In genomic region chr11:122676638-122677037, GRCh38 we compare ENCODE assay signal across 12 cellular contexts. TPM values are rescaled to one million over a fixed set of nuclear protein-coding genes. Genes with fewer than 3 reads are reported as not detected.
DNase-seq lines count a peak whose midpoint lies in the region; ATAC-seq lines count a peak whose summit lies in the region.
"Had no signal": no experiment of that assay in that cellular context is flagged by ENCODE, and none has a peak within 500 bp of the region (broad histone marks: within the 10 kb centered on the region; RNA-seq: fewer than 3 reads in every experiment).

No MANE protein-coding gene starts in this region.

- H3K36me3 Mint-ChIP-seq in activated naive CD4-positive, alpha-beta T cell treated with anti-CD3 and anti-CD28 coated beads, Interleukin-2, amount 50 U/mL, for 72 hours = peaks cover 0 to 5% of the 10 kb centered on the region in 2 donors
- no peaks in the 10 kb centered on the region for H3K36me3 Mint-ChIP-seq in natural killer cell treated with Interleukin-12 subunit alpha and Interleukin-12 subunit beta and Interleukin-15 and Interleukin-18, amount 100 ng/mL, for 72 hours

- ATAC-seq in activated naive CD4-positive, alpha-beta T cell treated with anti-CD3 and anti-CD28 coated beads, Interleukin-2, amount 50 U/mL, for 72 hours = peak; percentile 29 to 43
- ATAC-seq in natural killer cell treated with Interleukin-12 subunit alpha and Interleukin-12 subunit beta and Interleukin-15 and Interleukin-18, amount 100 ng/mL, for 72 hours = no peak
- ATAC-seq in HG03095 (IDR thresholded peaks at IDR 0.05; ENCODE audit: unreplicated experiment) = no peak
- ATAC-seq: left lung had no signal

- H3K4me3 Mint-ChIP-seq in natural killer cell treated with Interleukin-12 subunit alpha and Interleukin-12 subunit beta and Interleukin-15 and Interleukin-18, amount 100 ng/mL, for 72 hours = peak overlapping the region; percentile 13

- no peaks in the 10 kb centered on the region for H3K9me3 Mint-ChIP-seq in activated naive CD4-positive, alpha-beta T cell treated with anti-CD3 and anti-CD28 coated beads, Interleukin-2, amount 50 U/mL, for 72 hours
- H3K9me3 Mint-ChIP-seq in natural killer cell treated with Interleukin-12 subunit alpha and Interleukin-12 subunit beta and Interleukin-15 and Interleukin-18, amount 100 ng/mL, for 72 hours = no peaks in the 10 kb centered on the region

- peak; percentile 24 to 36 for DNase-seq in activated CD4-positive, alpha-beta T cell treated with anti-CD3 and anti-CD28 coated beads for 4 hours
- DNase-seq in activated CD4-positive, alpha-beta T cell treated with anti-CD3 and anti-CD28 coated beads, Interleukin-2, amount 50 U/mL, for 48 hours = no peak
- DNase-seq in LoVo (ENCODE audit: low spot score) = peak; percentile 51
- DNase-seq in activated naive CD4-positive, alpha-beta T cell treated with anti-CD3 and anti-CD28 coated beads, Interleukin-2, amount 50 U/mL, for 72 hours (ENCODE audit: low spot score in 2 of 2) = no peak
- no peak for DNase-seq in natural killer cell treated with Interleukin-12 subunit alpha and Interleukin-12 subunit beta and Interleukin-15 and Interleukin-18, amount 100 ng/mL, for 72 hours (ENCODE audit: low spot score)
- DNase-seq in GDM1 (lab: John Stamatoyannopoulos, UW) = no peak
- no peak for DNase-seq in cerebellum (ENCODE audit: low spot score)
- DNase-seq: IMR-90, left lung, NCI-H1105, SJCRH30 had no signal

- peak overlapping the region; percentile 11 to 76 for H3K27ac Mint-ChIP-seq in activated naive CD4-positive, alpha-beta T cell treated with anti-CD3 and anti-CD28 coated beads, Interleukin-2, amount 50 U/mL, for 72 hours
- H3K27ac Mint-ChIP-seq in natural killer cell treated with Interleukin-12 subunit alpha and Interleukin-12 subunit beta and Interleukin-15 and Interleukin-18, amount 100 ng/mL, for 72 hours = peak overlapping the region in 1 of 2 donors; percentile 13

- peaks cover 0 to 3% of the 10 kb centered on the region in 2 donors for H3K27me3 Mint-ChIP-seq in natural killer cell treated with Interleukin-12 subunit alpha and Interleukin-12 subunit beta and Interleukin-15 and Interleukin-18, amount 100 ng/mL, for 72 hours

- H3K4me1 Mint-ChIP-seq in natural killer cell treated with Interleukin-12 subunit alpha and Interleukin-12 subunit beta and Interleukin-15 and Interleukin-18, amount 100 ng/mL, for 72 hours (ENCODE audit: low read depth in 2 of 2) = peaks cover 19 to 23% of the 10 kb centered on the region in 2 donors

RNA-seq across cellular contexts. Expression of gene UBASH3B, which starts 21.1 kb away (rescaled TPM):
- total RNA-seq in activated naive CD4-positive, alpha-beta T cell treated with anti-CD3 and anti-CD28 coated beads, Interleukin-2, amount 50 U/mL, for 72 hours = 10 to 100 TPM; 11.6 to 26.0 TPM
- 1 to 10 TPM; 3.4 to 3.5 TPM for total RNA-seq in natural killer cell treated with Interleukin-12 subunit alpha and Interleukin-12 subunit beta and Interleukin-15 and Interleukin-18, amount 100 ng/mL, for 72 hours
- 57.3 TPM for total RNA-seq in cerebellum

Comparison
In these comparisons a context has a peak if more than half of its experiments do, and no peak if none do; other contexts are left out.
1. DNase-seq: peak in activated CD4-positive, alpha-beta T cell treated with anti-CD3 and anti-CD28 coated beads for 4 hours (2 of 2) and LoVo (single experiment); none in activated CD4-positive, alpha-beta T cell treated with anti-CD3 and anti-CD28 coated beads, Interleukin-2, amount 50 U/mL, for 48 hours (0 of 2), activated naive CD4-positive, alpha-beta T cell treated with anti-CD3 and anti-CD28 coated beads, Interleukin-2, amount 50 U/mL, for 72 hours (0 of 2), natural killer cell treated with Interleukin-12 subunit alpha and Interleukin-12 subunit beta and Interleukin-15 and Interleukin-18, amount 100 ng/mL, for 72 hours (single experiment), GDM1 (single experiment) and cerebellum (single experiment).
2. ATAC-seq: peak in activated naive CD4-positive, alpha-beta T cell treated with anti-CD3 and anti-CD28 coated beads, Interleukin-2, amount 50 U/mL, for 72 hours (2 of 2); none in natural killer cell treated with Interleukin-12 subunit alpha and Interleukin-12 subunit beta and Interleukin-15 and Interleukin-18, amount 100 ng/mL, for 72 hours (0 of 2) and HG03095 (single experiment).